Comparison of ENCODE assay signal across 1 cellular context in genomic region chr2:128306931-128307460, GRCh38.
TF ChIP-seq lines count a peak whose summit lies in the region.

No MANE protein-coding gene starts in this region.

TF ChIP-seq in HepG2, 621 proteins besides CTCF, POLR2A, EP300 and RAD21 (continued from another document and continues in another):
- TF ChIP-seq ZHX2 (IDR thresholded peaks at IDR 0.05; ENCODE audit: low read depth) (no peak), ZHX2 (CRISPR knock-in tag; IDR thresholded peaks at IDR 0.05; ENCODE audit: borderline replicate concordance) (no peak), TEAD3 (CRISPR knock-in tag; optimal IDR thresholded peaks at IDR 0.05; ENCODE audit: borderline replicate concordance) (no peak), ZNF24 (IDR thresholded peaks at IDR 0.05) (no peak), ZNF800 (CRISPR knock-in tag; IDR thresholded peaks at IDR 0.05) (no peak), ZNF597 (CRISPR knock-in tag; IDR thresholded peaks at IDR 0.05) (no peak), TERF1 (CRISPR knock-in tag; IDR thresholded peaks at IDR 0.05) (no peak), HNF4G (IDR thresholded peaks at IDR 0.05; ENCODE audit: borderline replicate concordance, low read depth, low read length) (no peak), HNF4G (CRISPR knock-in tag; IDR thresholded peaks at IDR 0.05; ENCODE audit: borderline replicate concordance, low read depth) (no peak), ZNF263 (CRISPR knock-in tag; IDR thresholded peaks at IDR 0.05) (no peak), SMAD1 (CRISPR knock-in tag; IDR thresholded peaks at IDR 0.05; ENCODE audit: borderline replicate concordance, low read depth) (no peak), ZNF83 (CRISPR knock-in tag; IDR thresholded peaks at IDR 0.05; ENCODE audit: borderline replicate concordance) (no peak), TBL1XR1 (IDR thresholded peaks at IDR 0.05; ENCODE audit: borderline replicate concordance, low read length, partially characterized antibody) (no peak), ZNF766 (CRISPR knock-in tag; IDR thresholded peaks at IDR 0.05; ENCODE audit: borderline replicate concordance) (no peak), TOPORS (CRISPR knock-in tag; IDR thresholded peaks at IDR 0.05) (0 out of 2 replicates have a peak, but pooled peaks have one; percentile 3), HBP1 (CRISPR knock-in tag; IDR thresholded peaks at IDR 0.05; ENCODE audit: low read depth) (no peak), TCF12 (IDR thresholded peaks at IDR 0.05) (no peak), TCF12 (CRISPR knock-in tag; IDR thresholded peaks at IDR 0.05) (no peak), GTF3A (CRISPR knock-in tag; conservative IDR thresholded peaks at IDR 0.05) (no peak), AGO2 (optimal IDR thresholded peaks at IDR 0.05; ENCODE audit: low read depth, low read length) (peak; percentile 80), SETDB1 (CRISPR knock-in tag; IDR thresholded peaks at IDR 0.05; ENCODE audit: borderline replicate concordance) (no peak), MEIS2 (CRISPR knock-in tag; IDR thresholded peaks at IDR 0.05) (no peak), HINFP (CRISPR knock-in tag; IDR thresholded peaks at IDR 0.05; ENCODE audit: low read depth) (no peak), NPAS2 (CRISPR knock-in tag; IDR thresholded peaks at IDR 0.05; ENCODE audit: borderline replicate concordance) (no peak), ZNF792 (CRISPR knock-in tag; IDR thresholded peaks at IDR 0.05) (no peak), STAT6 (CRISPR knock-in tag; IDR thresholded peaks at IDR 0.05; ENCODE audit: borderline replicate concordance) (no peak), RXRB (CRISPR knock-in tag; IDR thresholded peaks at IDR 0.05; ENCODE audit: borderline replicate concordance) (no peak), RAD51 (IDR thresholded peaks at IDR 0.05; ENCODE audit: borderline replicate concordance) (no peak), HNRNPL (IDR thresholded peaks at IDR 0.05; ENCODE audit: low read depth, low read length) (0 out of 2 replicates have a peak, but pooled peaks have one; percentile 57), HMGA1 (CRISPR knock-in tag; conservative IDR thresholded peaks at IDR 0.05) (no peak), ZNF740 (CRISPR knock-in tag; IDR thresholded peaks at IDR 0.05) (0 out of 2 replicates have a peak, but pooled peaks have one; percentile 40), MYPOP (CRISPR knock-in tag; IDR thresholded peaks at IDR 0.05) (no peak), ZNF281 (CRISPR knock-in tag; IDR thresholded peaks at IDR 0.05; ENCODE audit: borderline replicate concordance) (no peak), IKZF5 (CRISPR knock-in tag; IDR thresholded peaks at IDR 0.05) (no peak), FOSL1 (CRISPR knock-in tag; IDR thresholded peaks at IDR 0.05; ENCODE audit: borderline replicate concordance) (no peak), ZNF12 (CRISPR knock-in tag; IDR thresholded peaks at IDR 0.05) (no peak)
